In the genomic region with DNA sequence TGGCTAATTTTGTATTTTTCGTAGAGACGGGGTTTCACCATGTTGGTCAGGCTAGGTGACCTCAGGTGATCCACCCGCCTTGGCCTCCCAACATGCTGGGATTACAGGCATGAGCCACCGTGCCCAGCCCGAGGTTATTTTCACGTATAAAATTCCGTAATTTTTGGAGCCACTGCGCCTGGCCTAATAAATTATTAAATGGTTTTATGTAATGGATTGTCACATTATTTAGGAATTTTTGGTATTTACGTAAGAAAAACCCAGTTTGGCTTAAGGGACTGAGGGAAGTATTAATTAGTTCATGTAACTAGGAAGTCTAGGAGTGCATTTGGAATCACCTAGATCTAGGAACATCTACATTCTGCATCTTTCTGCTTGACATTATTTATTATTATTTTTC, we compare ENCODE assay signal across 28 cellular contexts.
"Had no signal": no experiment of that assay in that cellular context is flagged by ENCODE, and none has a peak within 500 bp of the region (broad histone marks: within the 10 kb centered on the region; RNA-seq: fewer than 3 reads in every experiment).

No MANE protein-coding gene starts in this region.

- H2AFZ ChIP-seq: hepatocyte, neural progenitor cell, parathyroid adenoma had no signal

- H3K9ac ChIP-seq: neural progenitor cell, parathyroid adenoma had no signal

- H3K9me3 Mint-ChIP-seq: naive thymus-derived CD4-positive, alpha-beta T cell; neural progenitor cell; stimulated activated naive B cell treated with anti-CD40 and anti-IgM and Interleukin-4, amounts not matched to agents 10 μg/mL and 1 μg/mL and 100 μg/mL, for 72 hours had no signal

- H3K4me3 Mint-ChIP-seq: nephron progenitor cell; neural progenitor cell; stimulated activated naive B cell treated with anti-CD40 and anti-IgM and Interleukin-4, amounts not matched to agents 10 μg/mL and 1 μg/mL and 100 μg/mL, for 72 hours had no signal

- H3K4me1 Mint-ChIP-seq: nephron progenitor cell, neural progenitor cell had no signal

- H3K27ac ChIP-seq: hepatocyte, left ventricle myocardium inferior, neural progenitor cell, neutrophil, parathyroid adenoma, right lobe of liver, skin epidermis, suprapubic skin, thoracic aorta, tibial artery, upper lobe of right lung had no signal

- H3K27me3 Mint-ChIP-seq: naive thymus-derived CD4-positive, alpha-beta T cell; progenitor cell of endocrine pancreas; stimulated activated naive B cell treated with anti-CD40 and anti-IgM and Interleukin-4, amounts not matched to agents 10 μg/mL and 1 μg/mL and 100 μg/mL, for 72 hours had no signal

- H3K27me3 ChIP-seq: hepatocyte, neural progenitor cell, neutrophil, right atrium auricular region, right lobe of liver, suprapubic skin, tibial artery, upper lobe of right lung had no signal

- H3K36me3 ChIP-seq: neural progenitor cell had no signal

- H3K9me3 ChIP-seq: left ventricle myocardium inferior, mucosa of descending colon, neutrophil, right atrium auricular region, right lobe of liver, suprapubic skin, thoracic aorta, tibial artery, upper lobe of right lung had no signal

- H3K27ac Mint-ChIP-seq: nephron progenitor cell, progenitor cell of endocrine pancreas had no signal

- DNase-seq: islet precursor cell; left ventricle myocardium inferior; mesendoderm; midbrain; mucosa of descending colon; naive thymus-derived CD4-positive, alpha-beta T cell; nephron progenitor cell; occipital lobe; right lobe of liver; stimulated activated CD4-positive, alpha-beta T cell treated with anti-CD3 and anti-CD28 coated beads, Interleukin-12 subunit alpha, Interleukin-12 subunit beta, amount 100 ng/mL, for 4 hours; stimulated activated CD4-positive, alpha-beta T cell treated with anti-CD3 and anti-CD28 coated beads, Interleukin-15, amount 100 ng/mL, for 24 hours; stimulated activated CD4-positive, alpha-beta T cell treated with anti-CD3 and anti-CD28 coated beads, Interleukin-2, amount 100 ng/mL, for 24 hours; stimulated activated CD4-positive, alpha-beta T cell treated with anti-CD3 and anti-CD28 coated beads, Interleukin-4, amount 100 ng/mL, for 1 hour; stimulated activated naive B cell treated with anti-CD40 and anti-IgM and Interleukin-4, amounts not matched to agents 10 μg/mL and 1 μg/mL and 100 μg/mL, for 72 hours; stimulated activated naive CD8-positive, alpha-beta T cell treated with anti-CD3 and anti-CD28 coated beads, Interleukin-15, Interleukin-2, amounts not matched to agents 100 U/mL and 50 U/mL, for 24 hours; tibial artery; trophoblast cell had no signal

- H3K4me3 ChIP-seq: hepatocyte, left ventricle myocardium inferior, lung, mucosa of descending colon, neural progenitor cell, right atrium auricular region, right lobe of liver, skin epidermis, suprapubic skin, thoracic aorta, tibial artery, upper lobe of right lung had no signal

- H3K4me2 ChIP-seq: hepatocyte, neural progenitor cell had no signal

- H3K4me1 ChIP-seq: neural progenitor cell, parathyroid adenoma, right lobe of liver, suprapubic skin, tibial artery, upper lobe of right lung had no signal
